Comparison of ENCODE assay signal across 9 cellular contexts in the genomic region with DNA sequence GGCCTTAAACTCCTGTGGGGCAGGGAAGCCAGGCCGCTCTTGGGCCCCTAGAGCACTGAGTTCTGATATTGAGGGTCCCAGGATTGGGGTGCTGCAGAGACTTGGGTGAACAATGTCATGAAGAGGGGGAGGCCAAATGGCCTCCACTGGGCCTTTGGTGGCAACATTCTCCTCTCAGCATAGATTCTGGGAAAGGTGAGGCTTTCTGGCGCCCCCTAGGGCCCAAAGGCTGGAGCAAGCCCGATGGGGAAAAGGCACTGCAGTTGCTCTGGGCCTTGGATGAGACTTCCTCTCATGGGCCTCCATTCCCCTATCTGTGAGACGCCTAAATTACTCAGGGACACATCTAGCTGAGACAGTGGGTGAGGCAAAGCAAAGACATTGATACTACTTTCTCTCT.
DNase-seq lines count a peak whose midpoint lies in the region; ATAC-seq lines count a peak whose summit lies in the region.
"Had no signal": no experiment of that assay in that cellular context is flagged by ENCODE, and none has a peak within 500 bp of the region (broad histone marks: within the 10 kb centered on the region; RNA-seq: fewer than 3 reads in every experiment).

No MANE protein-coding gene starts in this region.

- H3K27me3 Mint-ChIP-seq in activated CD4-positive, alpha-beta memory T cell treated with anti-CD3 and anti-CD28 coated beads, Interleukin-2, amount 10 ng/mL, durations not matched to agents 7 days and 5 days = peaks cover 5% of the 10 kb centered on the region
- H3K27me3 Mint-ChIP-seq: activated naive CD8-positive, alpha-beta T cell had no signal

- peak; percentile 68 for DNase-seq in activated CD8-positive, alpha-beta memory T cell treated with anti-CD3 and anti-CD28 coated beads for 24 hours
- DNase-seq in activated CD8-positive, alpha-beta memory T cell treated with anti-CD3 and anti-CD28 coated beads, Interleukin-2, amount 50 U/mL, for 4 hours = no peak
- DNase-seq in MV-4-11 (lab: John Stamatoyannopoulos, UW) = peak; percentile 38
- peak; percentile 49 for DNase-seq in activated CD4-positive, alpha-beta memory T cell treated with anti-CD3 and anti-CD28 coated beads, Interleukin-2, amount 10 ng/mL, durations not matched to agents 7 days and 5 days
- peak; percentile 46 to 69 (median 58) for DNase-seq in right cardiac atrium
- peak; percentile 25 for DNase-seq in stimulated activated CD4-positive, alpha-beta T cell treated with anti-CD3 and anti-CD28 coated beads, Interleukin-4, amount 100 ng/mL, for 24 hours
- no peak for DNase-seq in midbrain (lab: John Stamatoyannopoulos, UW)

- 57% methylated on average over 4 of the region's 4 CpGs for WGBS in right cardiac atrium

- intact Hi-C loops in right cardiac atrium (cut with DNase I) = no loop called here

- H3K4me3 ChIP-seq in right cardiac atrium (ENCODE audit: low read length) = no peak overlapping the region

- ATAC-seq in right cardiac atrium (no peak), GM19452 (IDR thresholded peaks at IDR 0.05; ENCODE audit: unreplicated experiment) (no peak)

- POLR2A ChIA-PET in activated CD4-positive, alpha-beta memory T cell treated with anti-CD3 and anti-CD28 coated beads, Interleukin-2, amount 10 ng/mL, durations not matched to agents 7 days and 5 days (lab: Charles Lee) = no interaction called here

- H3K4me1 ChIP-seq in right cardiac atrium (ENCODE audit: control insufficient read depth, insufficient read depth, low read length) = no peaks in the 10 kb centered on the region

- H3K27me3 ChIP-seq in right cardiac atrium (ENCODE audit: control insufficient read depth, insufficient read depth) = no peaks in the 10 kb centered on the region

- CTCF ChIA-PET in activated CD4-positive, alpha-beta memory T cell treated with anti-CD3 and anti-CD28 coated beads, Interleukin-2, amount 10 ng/mL, durations not matched to agents 7 days and 5 days (lab: Charles Lee) = interaction anchor here (0.7 to 1.1 kb wide), 3 partner anchors 17 to 239 kb away, joined by 3 to 7 read pairs (median 3); no protein-coding TSS in a partner anchor

- H3K27ac Mint-ChIP-seq in activated CD4-positive, alpha-beta memory T cell treated with anti-CD3 and anti-CD28 coated beads, Interleukin-2, amount 10 ng/mL, durations not matched to agents 7 days and 5 days = no peak overlapping the region
- H3K27ac Mint-ChIP-seq: activated naive CD8-positive, alpha-beta T cell had no signal

- no peak overlapping the region for H3K27ac ChIP-seq in right cardiac atrium (ENCODE audit: low read length)

- H3K4me1 Mint-ChIP-seq in activated CD4-positive, alpha-beta memory T cell treated with anti-CD3 and anti-CD28 coated beads, Interleukin-2, amount 10 ng/mL, durations not matched to agents 7 days and 5 days = peaks cover 6% of the 10 kb centered on the region

- no peaks in the 10 kb centered on the region for H3K36me3 Mint-ChIP-seq in activated CD4-positive, alpha-beta memory T cell treated with anti-CD3 and anti-CD28 coated beads, Interleukin-2, amount 10 ng/mL, durations not matched to agents 7 days and 5 days (ENCODE audit: low read depth)
- H3K36me3 Mint-ChIP-seq: activated naive CD8-positive, alpha-beta T cell had no signal

- no peaks in the 10 kb centered on the region for H3K9me3 Mint-ChIP-seq in activated CD4-positive, alpha-beta memory T cell treated with anti-CD3 and anti-CD28 coated beads, Interleukin-2, amount 10 ng/mL, durations not matched to agents 7 days and 5 days

- H3K9me3 ChIP-seq in right cardiac atrium (ENCODE audit: control insufficient read depth, low read length) = no peaks in the 10 kb centered on the region

- H3K4me3 Mint-ChIP-seq in activated CD4-positive, alpha-beta memory T cell treated with anti-CD3 and anti-CD28 coated beads, Interleukin-2, amount 10 ng/mL, durations not matched to agents 7 days and 5 days = no peak overlapping the region
- H3K4me3 Mint-ChIP-seq: activated naive CD8-positive, alpha-beta T cell had no signal

Comparison
In these comparisons a context has a peak if more than half of its experiments do, and no peak if none do; other contexts are left out.
1. DNase-seq: peak in activated CD8-positive, alpha-beta memory T cell treated with anti-CD3 and anti-CD28 coated beads for 24 hours (single experiment), MV-4-11 (single experiment), activated CD4-positive, alpha-beta memory T cell treated with anti-CD3 and anti-CD28 coated beads, Interleukin-2, amount 10 ng/mL, durations not matched to agents 7 days and 5 days (single experiment), right cardiac atrium (3 of 3) and stimulated activated CD4-positive, alpha-beta T cell treated with anti-CD3 and anti-CD28 coated beads, Interleukin-4, amount 100 ng/mL, for 24 hours (single experiment); none in activated CD8-positive, alpha-beta memory T cell treated with anti-CD3 and anti-CD28 coated beads, Interleukin-2, amount 50 U/mL, for 4 hours (single experiment) and midbrain (single experiment).